1 cellular context compared by ENCODE assay signal in genomic region chr18:23950644-23951043, GRCh38.
TF ChIP-seq lines count a peak whose summit lies in the region.

No MANE protein-coding gene starts in this region.

TF ChIP-seq in H1, 55 proteins besides CTCF, POLR2A, EP300 and RAD21:
- TF ChIP-seq POU5F1 (IDR thresholded peaks at IDR 0.05; ENCODE audit: low read depth, low read length) (no peak), BCL11A (IDR thresholded peaks at IDR 0.05; ENCODE audit: low read depth in 2 of 2, low read length in 2 of 2) (no peak), YY1 (IDR thresholded peaks at IDR 0.05; ENCODE audit: low read depth, low read length) (no peak), BRCA1 (IDR thresholded peaks at IDR 0.05; ENCODE audit: low read depth, low read length) (no peak), PHF8 (conservative IDR thresholded peaks at IDR 0.05; ENCODE audit: low read depth, low read length) (no peak), TEAD4 (IDR thresholded peaks at IDR 0.05; ENCODE audit: low read depth, low read length) (no peak), EGR1 (IDR thresholded peaks at IDR 0.05; ENCODE audit: borderline replicate concordance, low read depth, low read length) (no peak), CHD1 (IDR thresholded peaks at IDR 0.05; ENCODE audit: low read depth, low read length) (no peak), SP4 (IDR thresholded peaks at IDR 0.05; ENCODE audit: low read length) (no peak), ZNF274 (IDR thresholded peaks at IDR 0.05; ENCODE audit: borderline replicate concordance, extremely low read depth, low read length) (no peak), CBX8 (IDR thresholded peaks at IDR 0.05; ENCODE audit: borderline replicate concordance, low read depth, low read length) (no peak), CEBPB (IDR thresholded peaks at IDR 0.05; ENCODE audit: low read depth, low read length) (no peak)
- TF ChIP-seq, protein P1, sequence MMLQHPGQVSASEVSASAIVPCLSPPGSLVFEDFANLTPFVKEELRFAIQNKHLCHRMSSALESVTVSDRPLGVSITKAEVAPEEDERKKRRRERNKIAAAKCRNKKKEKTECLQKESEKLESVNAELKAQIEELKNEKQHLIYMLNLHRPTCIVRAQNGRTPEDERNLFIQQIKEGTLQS (IDR thresholded peaks at IDR 0.05; ENCODE audit: insufficient read depth, low read depth, low read length), result no peak
